In the genomic region with DNA sequence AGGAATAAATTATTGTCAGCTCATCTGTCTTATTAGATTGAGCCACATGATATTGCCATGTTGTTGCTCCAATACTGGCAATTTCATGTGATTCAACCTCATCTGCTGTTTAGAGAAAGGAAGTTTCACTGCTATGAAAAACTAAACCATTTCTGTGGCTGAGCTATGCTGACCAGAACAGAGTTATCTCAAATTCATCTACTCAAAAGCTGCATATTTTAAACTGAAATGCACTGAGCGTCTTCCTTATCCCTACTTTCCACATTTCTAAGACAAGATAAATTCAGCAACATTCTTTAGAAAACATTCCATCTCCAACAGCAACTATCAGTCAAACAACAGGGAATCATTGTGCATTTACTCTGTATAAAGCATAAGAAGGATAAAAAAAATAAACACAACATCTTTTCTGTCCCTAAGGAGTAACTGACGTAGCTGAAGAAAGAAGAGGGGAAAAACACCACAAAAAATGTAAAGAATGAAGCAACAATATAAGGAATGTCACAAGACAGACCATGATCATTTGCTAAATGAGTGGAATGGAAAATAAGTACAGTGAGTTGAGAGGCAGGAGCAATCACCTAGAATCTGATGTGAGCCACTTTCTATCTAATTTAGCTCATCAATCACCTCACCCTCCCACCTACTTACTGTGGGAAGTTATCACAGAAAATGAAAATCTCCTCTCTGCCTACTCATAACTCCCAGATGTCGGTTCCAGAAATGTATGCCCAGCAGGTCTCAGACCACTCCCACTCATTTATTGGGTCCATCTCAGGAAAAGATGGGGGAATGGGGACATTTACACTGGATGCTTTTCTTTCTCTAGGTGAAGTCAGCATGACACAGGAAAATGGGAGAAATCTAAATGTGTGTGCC, we compare ENCODE assay signal across 17 cellular contexts.
DNase-seq lines count a peak whose midpoint lies in the region; ATAC-seq and TF ChIP-seq lines count a peak whose summit lies in the region.
"Had no signal": no experiment of that assay in that cellular context is flagged by ENCODE, and none has a peak within 500 bp of the region (broad histone marks: within the 10 kb centered on the region; RNA-seq: fewer than 3 reads in every experiment).

No MANE protein-coding gene starts in this region.

- no peaks in the 10 kb centered on the region for H4K20me1 ChIP-seq in smooth muscle cell (ENCODE audit: low read depth)

- ATAC-seq in stimulated activated naive B cell treated with anti-CD40 and anti-IgM and Interleukin-4, amounts not matched to agents 10 μg/mL and 1 μg/mL and 100 μg/mL, for 72 hours (replicated peaks): no peak
- ATAC-seq in HG03135 (IDR thresholded peaks at IDR 0.05; ENCODE audit: unreplicated experiment): no peak
- ATAC-seq: K562; stimulated activated naive CD8-positive, alpha-beta T cell treated with anti-CD3 and anti-CD28 coated beads, Interleukin-15, amount 100 ng/mL, for 72 hours had no signal

- no peaks in the 10 kb centered on the region for H3K79me2 ChIP-seq in smooth muscle cell (ENCODE audit: low read depth)

- H3K27ac ChIP-seq in brain microvascular endothelial cell (peak overlapping the region; percentile 75), smooth muscle cell (ENCODE audit: low read depth) (peak overlapping the region; percentile 62)
- no peak overlapping the region for H3K27ac ChIP-seq in effector memory CD4-positive, alpha-beta T cell (ENCODE audit: insufficient read depth, low read length, poor library complexity, severe bottlenecking)
- H3K27ac ChIP-seq: vagina had no signal

- H2AFZ ChIP-seq in smooth muscle cell (ENCODE audit: low read depth): peak overlapping the region; percentile 67

- H3K27me3 ChIP-seq in brain microvascular endothelial cell (replicated peaks): no peaks in the 10 kb centered on the region
- no peaks in the 10 kb centered on the region for H3K27me3 ChIP-seq in smooth muscle cell (ENCODE audit: low read depth)
- no peaks in the 10 kb centered on the region for H3K27me3 ChIP-seq in effector memory CD4-positive, alpha-beta T cell (replicated peaks; ENCODE audit: control insufficient read depth, insufficient read depth, low read length, poor library complexity, severe bottlenecking)
- H3K27me3 ChIP-seq: vagina had no signal

- H3K27me3 Mint-ChIP-seq in stimulated activated naive B cell treated with anti-CD40 and anti-IgM and Interleukin-4, amounts not matched to agents 10 μg/mL and 1 μg/mL and 100 μg/mL, for 72 hours: no peaks in the 10 kb centered on the region
- H3K27me3 Mint-ChIP-seq: stimulated activated naive CD8-positive, alpha-beta T cell treated with anti-CD3 and anti-CD28 coated beads, Interleukin-15, amount 100 ng/mL, for 72 hours had no signal

- peaks cover 0 to 7% of the 10 kb centered on the region in 2 donors for H3K4me1 Mint-ChIP-seq in stimulated activated naive B cell treated with anti-CD40 and anti-IgM and Interleukin-4, amounts not matched to agents 10 μg/mL and 1 μg/mL and 100 μg/mL, for 72 hours

- H3K9me3 Mint-ChIP-seq in stimulated activated naive B cell treated with anti-CD40 and anti-IgM and Interleukin-4, amounts not matched to agents 10 μg/mL and 1 μg/mL and 100 μg/mL, for 72 hours: peaks cover 0 to 3% of the 10 kb centered on the region in 2 donors

- H3K4me2 ChIP-seq in smooth muscle cell: peak overlapping the region; percentile 76

- peaks cover 6% of the 10 kb centered on the region for H3F3A ChIP-seq in smooth muscle cell (ENCODE audit: low read depth)

- in situ Hi-C loops in Caki2 (cut with HindIII; ENCODE audit: low pct_unique_long_range_greater_than_20kb, low sequenced_read_pairs) (no loop called here), brain microvascular endothelial cell (cut with HindIII; ENCODE audit: low pct_ligation_motif_present, low sequenced_read_pairs) (no loop called here)

- H3K36me3 ChIP-seq in brain microvascular endothelial cell (replicated peaks) (no peaks in the 10 kb centered on the region), smooth muscle cell (ENCODE audit: low read depth) (no peaks in the 10 kb centered on the region)
- no peaks in the 10 kb centered on the region for H3K36me3 ChIP-seq in effector memory CD4-positive, alpha-beta T cell (ENCODE audit: control insufficient read depth, insufficient read depth, low read length)
- H3K36me3 ChIP-seq: vagina had no signal

- H3K27ac Mint-ChIP-seq in stimulated activated naive B cell treated with anti-CD40 and anti-IgM and Interleukin-4, amounts not matched to agents 10 μg/mL and 1 μg/mL and 100 μg/mL, for 72 hours: no peak overlapping the region
- H3K27ac Mint-ChIP-seq: T-helper 1 cell treated with Interleukin-12 subunit alpha and Interleukin-12 subunit beta and Interleukin-4 antibody, amounts not matched to agents 30 μg/mL and 1 μg/mL, for 36 hours had no signal

- WGBS in smooth muscle cell (ENCODE audit: low lambda C conversion rate): 11% methylated on average over 3 of the region's 3 CpGs

- H3K4me3 Mint-ChIP-seq in stimulated activated naive B cell treated with anti-CD40 and anti-IgM and Interleukin-4, amounts not matched to agents 10 μg/mL and 1 μg/mL and 100 μg/mL, for 72 hours: no peak overlapping the region
- H3K4me3 Mint-ChIP-seq: stimulated activated naive CD8-positive, alpha-beta T cell treated with anti-CD3 and anti-CD28 coated beads, Interleukin-15, amount 100 ng/mL, for 72 hours; T-helper 1 cell treated with Interleukin-12 subunit alpha and Interleukin-12 subunit beta and Interleukin-4 antibody, amounts not matched to agents 30 μg/mL and 1 μg/mL, for 36 hours had no signal

- no peaks in the 10 kb centered on the region for H3K9me3 ChIP-seq in smooth muscle cell (replicated peaks; ENCODE audit: low read depth)
- H3K9me3 ChIP-seq in effector memory CD4-positive, alpha-beta T cell (ENCODE audit: control insufficient read depth, low read length): no peaks in the 10 kb centered on the region
- H3K9me3 ChIP-seq: vagina had no signal

- H3K9ac ChIP-seq in smooth muscle cell (ENCODE audit: low read depth): no peak overlapping the region

- peaks cover 6 to 13% of the 10 kb centered on the region in 2 donors for H3K36me3 Mint-ChIP-seq in stimulated activated naive B cell treated with anti-CD40 and anti-IgM and Interleukin-4, amounts not matched to agents 10 μg/mL and 1 μg/mL and 100 μg/mL, for 72 hours

- no peak for TF ChIP-seq CTCF in brain microvascular endothelial cell (IDR thresholded peaks at IDR 0.05; ENCODE audit: low read depth, low read length, missing control alignments)
- no peak for TF ChIP-seq CTCF in smooth muscle cell (IDR thresholded peaks at IDR 0.05; ENCODE audit: borderline replicate concordance, insufficient read depth, poor library complexity, severe bottlenecking)

- no peak overlapping the region for H3K4me3 ChIP-seq in brain microvascular endothelial cell (ENCODE audit: low read depth, low read length)
- H3K4me3 ChIP-seq in smooth muscle cell: no peak overlapping the region
- no peak overlapping the region for H3K4me3 ChIP-seq in effector memory CD4-positive, alpha-beta T cell (ENCODE audit: insufficient read depth, low read depth, low read length, poor library complexity, severe bottlenecking)
- H3K4me3 ChIP-seq: K562, vagina had no signal

- peaks cover 5% of the 10 kb centered on the region for H3K4me1 ChIP-seq in smooth muscle cell (ENCODE audit: low read depth)
- no peaks in the 10 kb centered on the region for H3K4me1 ChIP-seq in effector memory CD4-positive, alpha-beta T cell (ENCODE audit: control insufficient read depth, insufficient read depth, low read length, poor library complexity, severe bottlenecking)
- H3K4me1 ChIP-seq: vagina had no signal

- peak; percentile 44 for DNase-seq in Caki2 (ENCODE audit: low read depth)
- DNase-seq in brain microvascular endothelial cell: peak; percentile 37
- peak; percentile 3 for DNase-seq in left kidney (ENCODE audit: low read depth, low spot score)
- no peak for DNase-seq in smooth muscle cell (lab: John Stamatoyannopoulos, UW; ENCODE audit: unreplicated experiment)
- DNase-seq in effector memory CD4-positive, alpha-beta T cell: no peak
- DNase-seq in stimulated activated naive B cell treated with anti-CD40 and anti-IgM and Interleukin-4, amounts not matched to agents 10 μg/mL and 1 μg/mL and 100 μg/mL, for 72 hours: no peak
- no peak for DNase-seq in SKM-1 (lab: John Stamatoyannopoulos, UW; ENCODE audit: unreplicated experiment)
- DNase-seq: activated CD4-positive, CD25-positive, alpha-beta regulatory T cell; AML-193; central memory CD4-positive, alpha-beta T cell; GOT3; NCI-H2029; stimulated activated naive CD8-positive, alpha-beta T cell treated with anti-CD3 and anti-CD28 coated beads, Interleukin-15, amount 100 ng/mL, for 72 hours had no signal

Comparison
In these comparisons a context has a peak if more than half of its experiments do, and no peak if none do; other contexts are left out.
1. DNase-seq: peak in Caki2 (single experiment), brain microvascular endothelial cell (single experiment) and left kidney (single experiment); none in smooth muscle cell (single experiment), effector memory CD4-positive, alpha-beta T cell (0 of 3), stimulated activated naive B cell treated with anti-CD40 and anti-IgM and Interleukin-4, amounts not matched to agents 10 μg/mL and 1 μg/mL and 100 μg/mL, for 72 hours (single experiment) and SKM-1 (single experiment).